23 cellular contexts compared by ENCODE assay signal in genomic region chr2:25805987-25806386, GRCh38.
"Had no signal": no experiment of that assay in that cellular context is flagged by ENCODE, and none has a peak within 500 bp of the region (broad histone marks: within the 10 kb centered on the region; RNA-seq: fewer than 3 reads in every experiment).

No MANE protein-coding gene starts in this region.

- H3K9me3 Mint-ChIP-seq: activated T-cell treated with anti-CD3 and anti-CD28 coated beads, Interleukin-2, amount 50 U/mL, for 24 hours; brain; naive B cell; stimulated activated naive B cell treated with anti-CD40 and anti-IgM and Interleukin-4, amounts not matched to agents 10 μg/mL and 1 μg/mL and 100 μg/mL, for 72 hours had no signal

- H3K27me3 Mint-ChIP-seq: activated T-cell treated with anti-CD3 and anti-CD28 coated beads, Interleukin-2, amount 50 U/mL, for 24 hours; brain; naive B cell; stimulated activated naive B cell treated with anti-CD40 and anti-IgM and Interleukin-4, amounts not matched to agents 10 μg/mL and 1 μg/mL and 100 μg/mL, for 72 hours had no signal

- ATAC-seq: foreskin keratinocyte; left lung; sciatic nerve; stimulated activated naive B cell treated with anti-CD40 and anti-IgM and Interleukin-4, amounts not matched to agents 10 μg/mL and 1 μg/mL and 100 μg/mL, for 72 hours had no signal

- H3K4me3 Mint-ChIP-seq: activated T-cell treated with anti-CD3 and anti-CD28 coated beads, Interleukin-2, amount 50 U/mL, for 24 hours; brain; naive B cell; neural progenitor cell; stimulated activated naive B cell treated with anti-CD40 and anti-IgM and Interleukin-4, amounts not matched to agents 10 μg/mL and 1 μg/mL and 100 μg/mL, for 72 hours had no signal

- DNase-seq: activated CD4-positive, alpha-beta T cell treated with anti-CD3 and anti-CD28 coated beads, Interleukin-2, amount 50 U/mL, for 1 hour; activated CD8-positive, alpha-beta memory T cell treated with anti-CD3 and anti-CD28 coated beads, Interleukin-2, amount 50 U/mL, for 4 hours; activated effector memory CD4-positive, alpha-beta T cell treated with Interleukin-2 at 50 U/mL for 16 hours; activated naive CD4-positive, alpha-beta T cell treated with anti-CD3 and anti-CD28 coated beads, Interleukin-2, amount 50 U/mL, for 16 hours; activated T-cell treated with anti-CD3 and anti-CD28 coated beads, Interleukin-2, amount 50 U/mL, for 24 hours; aorta; caudate nucleus; dermis blood vessel endothelial cell; effector CD8-positive, alpha-beta T cell; foreskin keratinocyte; kidney glomerular epithelial cell; left lung; naive B cell; posterior cingulate gyrus; small intestine; stimulated activated CD4-positive, alpha-beta T cell treated with anti-CD3 and anti-CD28 coated beads, Interleukin-2, amount 100 ng/mL, for 24 hours; stimulated activated naive B cell treated with anti-CD40 and anti-IgM and Interleukin-4, amounts not matched to agents 10 μg/mL and 1 μg/mL and 100 μg/mL, for 72 hours; testis; trophoblast cell; uterus had no signal

- H3K27ac Mint-ChIP-seq: activated T-cell treated with anti-CD3 and anti-CD28 coated beads, Interleukin-2, amount 50 U/mL, for 24 hours; brain; neural progenitor cell; stimulated activated naive B cell treated with anti-CD40 and anti-IgM and Interleukin-4, amounts not matched to agents 10 μg/mL and 1 μg/mL and 100 μg/mL, for 72 hours had no signal
